ENCODE assay signal across 1 cellular context in the genomic region with DNA sequence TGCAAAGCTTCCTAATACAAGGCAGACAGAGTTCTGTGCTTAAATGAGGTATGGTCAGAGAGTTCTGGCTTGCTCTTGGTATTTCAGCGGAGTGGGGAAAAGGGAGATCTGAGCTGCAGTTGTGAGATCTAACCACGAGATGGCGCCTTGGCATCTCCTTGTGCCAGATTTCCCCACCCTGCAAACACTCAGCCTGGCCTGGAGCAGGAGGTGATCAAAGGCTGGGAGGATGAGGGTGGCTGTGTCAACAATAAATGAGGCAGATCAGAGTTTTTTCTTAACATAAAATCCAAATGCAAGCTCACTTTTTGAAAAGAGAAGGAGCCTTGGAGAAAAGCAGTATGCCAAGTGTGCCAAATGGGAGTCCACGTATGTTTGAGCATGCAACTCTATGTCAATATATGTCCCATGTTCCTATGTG.
A peak's percentile ranks its signal among the peaks of the same experiment; 100 is the strongest.
TF ChIP-seq lines count a peak whose summit lies in the region.

No MANE protein-coding gene starts in this region.

TF ChIP-seq in HCT116, 20 proteins besides CTCF, POLR2A, EP300 and RAD21:
- TF ChIP-seq, protein P1, sequence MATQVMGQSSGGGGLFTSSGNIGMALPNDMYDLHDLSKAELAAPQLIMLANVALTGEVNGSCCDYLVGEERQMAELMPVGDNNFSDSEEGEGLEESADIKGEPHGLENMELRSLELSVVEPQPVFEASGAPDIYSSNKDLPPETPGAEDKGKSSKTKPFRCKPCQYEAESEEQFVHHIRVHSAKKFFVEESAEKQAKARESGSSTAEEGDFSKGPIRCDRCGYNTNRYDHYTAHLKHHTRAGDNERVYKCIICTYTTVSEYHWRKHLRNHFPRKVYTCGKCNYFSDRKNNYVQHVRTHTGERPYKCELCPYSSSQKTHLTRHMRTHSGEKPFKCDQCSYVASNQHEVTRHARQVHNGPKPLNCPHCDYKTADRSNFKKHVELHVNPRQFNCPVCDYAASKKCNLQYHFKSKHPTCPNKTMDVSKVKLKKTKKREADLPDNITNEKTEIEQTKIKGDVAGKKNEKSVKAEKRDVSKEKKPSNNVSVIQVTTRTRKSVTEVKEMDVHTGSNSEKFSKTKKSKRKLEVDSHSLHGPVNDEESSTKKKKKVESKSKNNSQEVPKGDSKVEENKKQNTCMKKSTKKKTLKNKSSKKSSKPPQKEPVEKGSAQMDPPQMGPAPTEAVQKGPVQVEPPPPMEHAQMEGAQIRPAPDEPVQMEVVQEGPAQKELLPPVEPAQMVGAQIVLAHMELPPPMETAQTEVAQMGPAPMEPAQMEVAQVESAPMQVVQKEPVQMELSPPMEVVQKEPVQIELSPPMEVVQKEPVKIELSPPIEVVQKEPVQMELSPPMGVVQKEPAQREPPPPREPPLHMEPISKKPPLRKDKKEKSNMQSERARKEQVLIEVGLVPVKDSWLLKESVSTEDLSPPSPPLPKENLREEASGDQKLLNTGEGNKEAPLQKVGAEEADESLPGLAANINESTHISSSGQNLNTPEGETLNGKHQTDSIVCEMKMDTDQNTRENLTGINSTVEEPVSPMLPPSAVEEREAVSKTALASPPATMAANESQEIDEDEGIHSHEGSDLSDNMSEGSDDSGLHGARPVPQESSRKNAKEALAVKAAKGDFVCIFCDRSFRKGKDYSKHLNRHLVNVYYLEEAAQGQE (IDR thresholded peaks at IDR 0.05; ENCODE audit: low read depth): no peak
- TF ChIP-seq TCF7L2 (IDR thresholded peaks at IDR 0.05; ENCODE audit: borderline replicate concordance, extremely low read depth, insufficient read depth, insufficient read length): peak; percentile 55
